In genomic region chr10:70571236-70571635, GRCh38 we compare ENCODE assay signal across 21 cellular contexts. TPM values are rescaled to one million over a fixed set of nuclear protein-coding genes. Genes with fewer than 3 reads are reported as not detected.
"Had no signal": no experiment of that assay in that cellular context is flagged by ENCODE, and none has a peak within 500 bp of the region (broad histone marks: within the 10 kb centered on the region; RNA-seq: fewer than 3 reads in every experiment).

No MANE protein-coding gene starts in this region.

- H3K27ac Mint-ChIP-seq: memory B cell, mesothelial cell of epicardium, nephron had no signal

- H3K4me3 Mint-ChIP-seq: effector memory CD8-positive, alpha-beta T cell; memory B cell; mesothelial cell of epicardium; nephron had no signal

- H3K4me3 ChIP-seq: esophagus muscularis mucosa, gastrocnemius medialis, left ventricle myocardium inferior, lower lobe of right lung, prostate gland, right lobe of liver, skin epidermis had no signal

- H2AFZ ChIP-seq: parathyroid adenoma had no signal

- H3K36me3 Mint-ChIP-seq: memory B cell, mesothelial cell of epicardium had no signal

- DNase-seq: effector memory CD8-positive, alpha-beta T cell; gastrocnemius medialis; left cardiac atrium; left ventricle myocardium inferior; retina; stimulated activated CD4-positive, alpha-beta T cell treated with anti-CD3 and anti-CD28 coated beads, Interleukin-2, amount 100 ng/mL, for 24 hours; stimulated activated CD4-positive, alpha-beta T cell treated with anti-CD3 and anti-CD28 coated beads, Interleukin-4, amount 100 ng/mL, for 4 hours; stimulated activated naive CD4-positive, alpha-beta T cell treated with Interleukin-2 at 50 U/mL for 16 hours; trophoblast cell had no signal

- H3K27me3 Mint-ChIP-seq: effector memory CD8-positive, alpha-beta T cell; memory B cell had no signal

- H3K27ac ChIP-seq: epithelial cell of prostate, esophagus muscularis mucosa, gastrocnemius medialis, left ventricle myocardium inferior, lower lobe of right lung, parathyroid adenoma, prostate gland, right lobe of liver, skin epidermis had no signal

- H3K36me3 ChIP-seq: gastrocnemius medialis, prostate gland, right lobe of liver had no signal

- H3K9me3 ChIP-seq: esophagus muscularis mucosa, gastrocnemius medialis, left ventricle myocardium inferior, lower lobe of right lung, prostate gland, right lobe of liver had no signal

- H3K9me3 Mint-ChIP-seq: effector memory CD8-positive, alpha-beta T cell; memory B cell; mesothelial cell of epicardium; nephron had no signal

- H3K79me2 ChIP-seq: parathyroid adenoma had no signal

- H3K4me1 ChIP-seq: parathyroid adenoma, prostate gland, right lobe of liver had no signal

- ATAC-seq: effector memory CD8-positive, alpha-beta T cell; gastrocnemius medialis; left cardiac atrium; lower lobe of right lung; right lobe of liver had no signal

RNA-seq across cellular contexts. Expression of gene PRF1, which starts 31.3 kb away (rescaled TPM):
- total RNA-seq: fibroblast of villous mesenchyme, myocyte had no signal
